Comparison of ENCODE assay signal across 13 cellular contexts in the genomic region with DNA sequence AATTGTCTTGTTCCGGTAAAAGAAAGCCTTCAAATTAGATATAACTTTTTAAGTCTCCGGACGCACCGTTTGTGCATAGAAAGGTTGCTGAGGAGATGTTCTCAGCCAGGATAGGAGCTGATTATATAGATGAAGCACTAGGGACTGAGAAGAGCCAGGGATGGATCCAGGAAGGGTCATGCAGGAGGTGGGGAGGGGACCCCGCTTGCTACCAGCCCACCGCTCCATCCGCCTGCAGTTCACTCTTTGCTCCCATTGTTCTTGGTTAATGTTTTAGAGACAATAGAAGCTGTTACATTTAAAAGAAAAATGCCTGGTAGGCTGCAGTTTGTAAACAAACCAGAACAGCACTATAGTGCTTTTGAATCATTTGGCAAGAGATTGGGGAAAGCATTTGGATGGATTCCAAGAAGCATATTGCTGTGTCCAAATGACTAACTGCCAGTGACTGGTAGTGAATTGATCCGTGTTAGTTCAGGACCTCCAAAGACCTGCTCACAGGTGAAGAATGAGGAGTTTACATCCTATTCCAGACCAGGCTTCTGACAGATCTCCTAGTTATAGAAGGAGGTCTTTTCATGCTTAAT.
DNase-seq lines count a peak whose midpoint lies in the region.
"Had no signal": no experiment of that assay in that cellular context is flagged by ENCODE, and none has a peak within 500 bp of the region (broad histone marks: within the 10 kb centered on the region; RNA-seq: fewer than 3 reads in every experiment).

No MANE protein-coding gene starts in this region.

- peak; percentile 4 for DNase-seq in NCI-H2171 treated with DMSO at 0.1 percent for 48 hours (lab: John Stamatoyannopoulos, UW)
- DNase-seq in NCI-H2171 (lab: John Stamatoyannopoulos, UW), result no peak
- peak; percentile 35 for DNase-seq in NCI-H2107 (lab: John Stamatoyannopoulos, UW)
- DNase-seq in astrocyte of the hippocampus (ENCODE audit: low read depth, low spot score), result peak; percentile 0
- peak; percentile 58 for DNase-seq in pons (ENCODE audit: low spot score)
- DNase-seq in iPS-NIHi7 (ENCODE audit: extremely low spot score), result no peak
- DNase-seq in SKM-1 (lab: John Stamatoyannopoulos, UW; ENCODE audit: unreplicated experiment), result no peak
- no peak for DNase-seq in HPDE6-E6E7 (ENCODE audit: extremely low spot score)
- DNase-seq: activated naive CD4-positive, alpha-beta T cell; brain microvascular endothelial cell; CD8-positive, alpha-beta memory T cell; mesendoderm; substantia nigra had no signal

Comparison
In these comparisons a context has a peak if more than half of its experiments do, and no peak if none do; other contexts are left out.
1. DNase-seq: peak in NCI-H2171 treated with DMSO at 0.1 percent for 48 hours (single experiment), NCI-H2107 (single experiment), astrocyte of the hippocampus (single experiment) and pons (single experiment); none in NCI-H2171 (single experiment), iPS-NIHi7 (single experiment), SKM-1 (single experiment) and HPDE6-E6E7 (single experiment).